31 cellular contexts compared by ENCODE assay signal in the genomic region with DNA sequence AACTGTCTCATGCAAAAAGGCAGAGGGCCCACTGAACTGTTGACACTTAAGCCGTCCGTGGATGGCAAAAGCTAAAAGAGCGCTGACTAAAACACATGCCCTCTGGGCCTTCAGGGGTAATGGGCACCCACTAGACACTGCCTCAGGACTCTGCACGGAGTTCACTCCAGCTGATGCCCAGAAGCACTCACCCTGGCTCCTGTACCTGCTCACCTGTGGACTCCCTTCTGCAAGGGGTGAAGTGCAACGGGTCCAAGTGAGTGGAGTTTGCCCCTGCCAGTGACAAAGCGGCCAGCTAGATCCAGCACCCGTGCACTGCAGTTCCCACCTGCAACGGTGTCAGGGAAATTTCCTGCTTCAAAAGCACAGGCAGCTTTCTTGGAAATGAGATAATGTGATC. TPM values are rescaled to one million over a fixed set of nuclear protein-coding genes. Genes with fewer than 3 reads are reported as not detected.
"Had no signal": no experiment of that assay in that cellular context is flagged by ENCODE, and none has a peak within 500 bp of the region (broad histone marks: within the 10 kb centered on the region; RNA-seq: fewer than 3 reads in every experiment).

No MANE protein-coding gene starts in this region.

- H3K36me3 ChIP-seq: brain microvascular endothelial cell, esophagus muscularis mucosa, gastrocnemius medialis, WERI-Rb-1 had no signal

- DNase-seq: activated B cell treated with CpG ODN at 0.5 μM for 24 hours; activated CD4-positive, alpha-beta T cell treated with anti-CD3 and anti-CD28 coated beads for 48 hours; activated CD4-positive, alpha-beta T cell treated with anti-CD3 and anti-CD28 coated beads, Interleukin-2, amount 50 U/mL, for 1 hour; activated CD4-positive, alpha-beta T cell treated with anti-CD3 and anti-CD28 coated beads, Interleukin-2, amount 50 U/mL, for 48 hours; activated CD8-positive, alpha-beta memory T cell treated with anti-CD3 and anti-CD28 coated beads for 24 hours; activated CD8-positive, alpha-beta T cell treated with anti-CD3 and anti-CD28 coated beads for 36 hours; activated effector memory CD4-positive, alpha-beta T cell treated with Interleukin-2 at 50 U/mL for 16 hours; activated gamma-delta T cell treated with Interleukin-2 at 50 U/mL for 16 hours; activated naive CD4-positive, alpha-beta T cell treated with anti-CD3 and anti-CD28 coated beads, Interleukin-2, amount 50 U/mL, for 16 hours; activated naive CD4-positive, alpha-beta T cell treated with Interleukin-2 at 50 U/mL for 16 hours; activated T-cell treated with anti-CD3 and anti-CD28 coated beads, Interleukin-2, amount 50 U/mL, for 4 hours; amniotic stem cell; anterior cingulate cortex; brain microvascular endothelial cell; caudate nucleus; cortex of kidney; dermis blood vessel endothelial cell; effector CD4-positive, alpha-beta T cell; effector memory CD8-positive, alpha-beta T cell; erythroblast; foreskin keratinocyte; gastrocnemius medialis; T-helper 1 cell; T-helper 17 cell; T1000; WERI-Rb-1 had no signal

- ATAC-seq: activated CD4-positive, CD25-positive, alpha-beta regulatory T cell treated with anti-CD3 and anti-CD28 coated beads, Interleukin-2, amount 50 U/mL, for 24 hours; activated CD8-positive, alpha-beta T cell treated with anti-CD3 and anti-CD28 coated beads for 36 hours; activated T-cell treated with anti-CD3 and anti-CD28 coated beads, Interleukin-2, amount 50 U/mL, for 4 hours; activated T-helper 17 cell treated with anti-CD3 and anti-CD28 coated beads, Interleukin-2, amount 50 U/mL, for 72 hours; effector memory CD8-positive, alpha-beta T cell; foreskin keratinocyte; gastrocnemius medialis; T-helper 17 cell had no signal

- FAIRE-seq: astrocyte, colon had no signal

- H3K4me1 ChIP-seq: esophagus muscularis mucosa, foreskin keratinocyte, gastrocnemius medialis had no signal

- H3K27me3 ChIP-seq: brain microvascular endothelial cell, esophagus muscularis mucosa, foreskin keratinocyte, gastrocnemius medialis had no signal

- H3K9me3 ChIP-seq: gastrocnemius medialis had no signal

- H3K27ac ChIP-seq: brain microvascular endothelial cell, esophagus muscularis mucosa, foreskin keratinocyte, gastrocnemius medialis, WERI-Rb-1 had no signal

- H3K4me3 ChIP-seq: esophagus muscularis mucosa, gastrocnemius medialis had no signal

RNA-seq across cellular contexts. Expression of gene SLC1A1, which starts 50.2 kb away (rescaled TPM):
- total RNA-seq: foreskin keratinocyte had no signal
